17 cellular contexts compared by ENCODE assay signal in the genomic region with DNA sequence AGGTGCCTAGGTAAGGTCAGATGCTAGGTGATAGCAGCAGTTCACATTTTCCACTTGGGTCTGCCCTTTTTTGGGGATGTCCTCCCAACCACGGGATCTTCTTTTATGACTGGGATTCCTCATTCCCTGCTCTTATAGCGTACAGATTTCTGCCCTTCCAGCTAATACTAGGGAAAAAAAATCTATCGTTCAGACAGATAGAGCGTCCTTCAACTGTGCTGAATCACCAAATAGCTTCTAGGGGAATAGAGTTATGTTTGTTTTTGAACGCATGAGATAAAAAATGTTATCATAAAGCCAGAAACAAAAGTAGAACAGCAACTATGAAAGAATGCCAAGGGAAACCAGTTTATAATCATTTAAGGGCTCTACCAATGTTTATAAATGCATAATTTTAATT. TPM values are rescaled to one million over a fixed set of nuclear protein-coding genes. Genes with fewer than 3 reads are reported as not detected.
DNase-seq lines count a peak whose midpoint lies in the region; ATAC-seq, FAIRE-seq and TF ChIP-seq lines count a peak whose summit lies in the region.
"Had no signal": no experiment of that assay in that cellular context is flagged by ENCODE, and none has a peak within 500 bp of the region (broad histone marks: within the 10 kb centered on the region; RNA-seq: fewer than 3 reads in every experiment).

No MANE protein-coding gene starts in this region.

- peaks cover 5% of the 10 kb centered on the region for H3K79me1 ChIP-seq in mesenchymal stem cell (replicated peaks; ENCODE audit: low read length, poor library complexity, severe bottlenecking)

- H3K23ac ChIP-seq in mesenchymal stem cell (ENCODE audit: low read length in 2 of 2), result no peak overlapping the region

- DNase-seq in adipocyte (ENCODE audit: low read depth) (no peak), endothelial cell of umbilical vein (ENCODE audit: low read depth, low spot score) (peak; percentile 20), mesenchymal stem cell (no peak), activated gamma-delta T cell treated with Interleukin-2 at 50 U/mL for 16 hours (no peak)
- DNase-seq: GDM1; NCI-H187; NCI-H69; NK-92 treated with Interleukin-12 subunit alpha and Interleukin-12 subunit beta, amount 100 ng/mL, for 24 hours; OCI-M1; RPMI8226; SJCRH30 had no signal

- TF ChIP-seq CTCF in endothelial cell of umbilical vein (IDR thresholded peaks at IDR 0.05; ENCODE audit: extremely low read depth in 1 of 2, insufficient read depth in 1 of 2, low read depth in 1 of 2, low read length in 2 of 2), result no peak

- no peak overlapping the region for H3K4ac ChIP-seq in mesenchymal stem cell (ENCODE audit: low read depth in 1 of 2, low read length in 2 of 2)

- no peak overlapping the region for H2BK5ac ChIP-seq in mesenchymal stem cell (ENCODE audit: low read depth, low read length, poor library complexity, severe bottlenecking)

- CTCF ChIA-PET in endothelial cell of umbilical vein (lab: Charles Lee), result interaction anchor here (1.0 to 2.2 kb wide), 3 partner anchors 13 to 114 kb away, joined by 3 to 11 read pairs (median 7); partner anchors contain the start of gene RAP2C

- no peaks in the 10 kb centered on the region for H3K9me3 ChIP-seq in adipocyte (ENCODE audit: control insufficient read depth, low read length)
- no peaks in the 10 kb centered on the region for H3K9me3 ChIP-seq in endothelial cell of umbilical vein (replicated peaks; ENCODE audit: control insufficient read depth, insufficient read depth, low read length)
- no peaks in the 10 kb centered on the region for H3K9me3 ChIP-seq in mesenchymal stem cell (ENCODE audit: control insufficient read depth, low read length)
- H3K9me3 ChIP-seq: BLaER1 treated with 17β-estradiol and CSF1 and Interleukin-3, amounts not matched to agents 10 nM and 100 nM; SJCRH30 had no signal

- intact Hi-C loops in endothelial cell of umbilical vein (cut with micrococcal nuclease), result no loop called here

- H3K18ac ChIP-seq in mesenchymal stem cell (ENCODE audit: low read depth in 1 of 2, low read length in 2 of 2), result no peak overlapping the region

- FAIRE-seq in endothelial cell of umbilical vein (lab: Jason Lieb, UNC), result peak; percentile 44
- FAIRE-seq: GM12892 had no signal

- no peaks in the 10 kb centered on the region for H3K27me3 ChIP-seq in ACC112 (ENCODE audit: insufficient read depth, low read length)
- peaks cover 3% of the 10 kb centered on the region for H3K27me3 ChIP-seq in adipocyte (replicated peaks; ENCODE audit: control insufficient read depth, insufficient read depth, low read length)
- no peaks in the 10 kb centered on the region for H3K27me3 ChIP-seq in endothelial cell of umbilical vein (ENCODE audit: control insufficient read depth in 2 of 2, insufficient read depth in 2 of 2, low read length in 2 of 2)
- H3K27me3 ChIP-seq in mesenchymal stem cell (ENCODE audit: control insufficient read depth in 1 of 2, insufficient read depth in 1 of 2, low read length in 2 of 2), result no peaks in the 10 kb centered on the region
- H3K27me3 ChIP-seq: SJCRH30 had no signal

- H2BK15ac ChIP-seq in mesenchymal stem cell (ENCODE audit: low read depth, poor library complexity, severe bottlenecking), result no peak overlapping the region

- H3K4me2 ChIP-seq in endothelial cell of umbilical vein (ENCODE audit: insufficient read depth, low read length) (peak overlapping the region; percentile 35), mesenchymal stem cell (ENCODE audit: low read length, poor library complexity, severe bottlenecking) (no peak overlapping the region)
- H3K4me2 ChIP-seq: BLaER1 treated with 17β-estradiol and CSF1 and Interleukin-3, amounts not matched to agents 10 nM and 100 nM had no signal

- H3K14ac ChIP-seq in mesenchymal stem cell (ENCODE audit: low read length in 2 of 2), result no peak overlapping the region

- H3K36me3 ChIP-seq in ACC112 (ENCODE audit: insufficient read depth, low read length) (no peaks in the 10 kb centered on the region; the same call in 1 of the 2 replicates), adipocyte (ENCODE audit: control insufficient read depth, insufficient read depth, low read length, severe bottlenecking) (peaks cover 11% of the 10 kb centered on the region), endothelial cell of umbilical vein (ENCODE audit: control insufficient read depth in 2 of 2, extremely low read depth in 1 of 2, insufficient read depth in 2 of 2, low read length in 2 of 2) (no peaks in the 10 kb centered on the region), mesenchymal stem cell (ENCODE audit: control insufficient read depth in 1 of 2, insufficient read depth in 2 of 2, low read depth in 1 of 2, low read length in 2 of 2) (peaks cover 0 to 18% of the 10 kb centered on the region in 2 experiments)

- dilution Hi-C loops in endothelial cell of umbilical vein (cut with MboI; ENCODE audit: extremely low pct_ligation_motif_present, low sequenced_read_pairs), result no loop called here

- H3K79me2 ChIP-seq in ACC112 (ENCODE audit: control insufficient read depth, insufficient read depth, low read length, unreplicated experiment), result peaks cover 16% of the 10 kb centered on the region
- H3K79me2 ChIP-seq in endothelial cell of umbilical vein (ENCODE audit: control insufficient read depth, insufficient read depth, low read length), result peaks cover 4% of the 10 kb centered on the region

- no TSS peak for BruUV-seq in endothelial cell of umbilical vein (replicated peaks; lab: Mats Ljungman, UMichigan)

- no peaks in the 10 kb centered on the region for H3K9me1 ChIP-seq in endothelial cell of umbilical vein (replicated peaks; ENCODE audit: control insufficient read depth, extremely low read depth, insufficient read depth, low read length)

- no peak overlapping the region for H2BK120ac ChIP-seq in mesenchymal stem cell (ENCODE audit: low read depth, low read length)

- no peak overlapping the region for H2AK5ac ChIP-seq in mesenchymal stem cell (ENCODE audit: low read length, severe bottlenecking)

- H2AFZ ChIP-seq in ACC112 (ENCODE audit: low read length, unreplicated experiment) (no peak overlapping the region), endothelial cell of umbilical vein (ENCODE audit: low read depth, low read length) (no peak overlapping the region), mesenchymal stem cell (ENCODE audit: low read depth, low read length) (no peak overlapping the region)

- no peak overlapping the region for H3K9ac ChIP-seq in adipocyte (ENCODE audit: low read length)
- H3K9ac ChIP-seq in endothelial cell of umbilical vein (replicated peaks; ENCODE audit: extremely low read depth, insufficient read depth, low read length), result no peak overlapping the region
- H3K9ac ChIP-seq in mesenchymal stem cell (ENCODE audit: low read length), result peak overlapping the region; percentile 17
- H3K9ac ChIP-seq: BLaER1 treated with 17β-estradiol and CSF1 and Interleukin-3, amounts not matched to agents 10 nM and 100 nM had no signal

- no peak overlapping the region for H4K91ac ChIP-seq in mesenchymal stem cell (ENCODE audit: low read length)

- H3K27ac ChIP-seq in ACC112 (ENCODE audit: low read depth, low read length) (no peak overlapping the region), endothelial cell of umbilical vein (ENCODE audit: insufficient read depth, low read depth, low read length) (no peak overlapping the region), mesenchymal stem cell (ENCODE audit: low read length, poor library complexity, severe bottlenecking) (no peak overlapping the region)
- H3K27ac ChIP-seq: BLaER1 treated with 17β-estradiol and CSF1 and Interleukin-3, amounts not matched to agents 10 nM and 100 nM; SJCRH30 had no signal

- WGBS in mesenchymal stem cell, result 100% methylated on average over 1 of the region's 5 CpGs

- ATAC-seq in HG03196 (IDR thresholded peaks at IDR 0.05; ENCODE audit: unreplicated experiment) (no peak), GM19351 (IDR thresholded peaks at IDR 0.05; ENCODE audit: unreplicated experiment) (no peak), HG02938 (IDR thresholded peaks at IDR 0.05; ENCODE audit: unreplicated experiment) (no peak)

- POLR2A ChIA-PET in endothelial cell of umbilical vein (lab: Charles Lee), result no interaction called here

- H3K4me3 ChIP-seq in ACC112 (ENCODE audit: low read depth, low read length) (peak overlapping the region; percentile 16; the same call in 1 of the 2 replicates), adipocyte (ENCODE audit: low read length) (peak overlapping the region; percentile 18), endothelial cell of umbilical vein (replicated peaks in 1 of 3; ENCODE audit: insufficient read depth in 1 of 3, low read depth in 1 of 3, low read length in 3 of 3) (no peak overlapping the region), mesenchymal stem cell (ENCODE audit: insufficient read depth in 1 of 2, low read depth in 1 of 2, low read length in 2 of 2) (no peak overlapping the region)
- H3K4me3 ChIP-seq: BLaER1 treated with 17β-estradiol and CSF1 and Interleukin-3, amounts not matched to agents 10 nM and 100 nM; SJCRH30 had no signal

- H2BK12ac ChIP-seq in mesenchymal stem cell (ENCODE audit: low read length in 2 of 2), result no peak overlapping the region

- H4K20me1 ChIP-seq in endothelial cell of umbilical vein (replicated peaks; ENCODE audit: control insufficient read depth, extremely low read depth, insufficient read depth, low read length), result no peaks in the 10 kb centered on the region

- peaks cover 23% of the 10 kb centered on the region for H3K4me1 ChIP-seq in ACC112 (ENCODE audit: control insufficient read depth, insufficient read depth, low read length, unreplicated experiment)
- H3K4me1 ChIP-seq in adipocyte (ENCODE audit: control insufficient read depth, insufficient read depth, low read length), result peaks cover 8% of the 10 kb centered on the region
- H3K4me1 ChIP-seq in endothelial cell of umbilical vein (ENCODE audit: control insufficient read depth, extremely low read depth, insufficient read depth, low read length), result peaks cover 5% of the 10 kb centered on the region
- H3K4me1 ChIP-seq in mesenchymal stem cell (ENCODE audit: control insufficient read depth, insufficient read depth, low read depth, low read length), result no peaks in the 10 kb centered on the region
- H3K4me1 ChIP-seq: SJCRH30 had no signal

- no peak overlapping the region for H4K8ac ChIP-seq in mesenchymal stem cell (ENCODE audit: low read length)

- TF ChIP-seq POLR2A in endothelial cell of umbilical vein (IDR thresholded peaks at IDR 0.05; ENCODE audit: low read depth, low read length), result no peak

TF ChIP-seq in endothelial cell of umbilical vein, 7 proteins besides CTCF, POLR2A, EP300 and RAD21 (continues in another document):
- TF ChIP-seq EZH2 (IDR thresholded peaks at IDR 0.05; ENCODE audit: borderline replicate concordance, low read depth, low read length, severe bottlenecking), result no peak

RNA-seq across cellular contexts. Expression of gene RAP2C, which starts 13.0 kb away (rescaled TPM):
- 22.2 and 23.4 TPM in 2 replicates for total RNA-seq in endothelial cell of umbilical vein
- polyA plus RNA-seq in endothelial cell of umbilical vein, result 5.0 and 5.5 TPM in 2 replicates
- polyA plus RNA-seq in endothelial cell of umbilical vein (2011; cell fraction: cytosol; rRNA removed), result 7.7 TPM in 2 replicates
- polyA plus RNA-seq in endothelial cell of umbilical vein (2011; cell fraction: nucleus; rRNA removed), result 9.3 and 10.5 TPM in 2 replicates
- polyA plus RNA-seq in endothelial cell of umbilical vein (2012), result 23.3 and 29.5 TPM in 2 replicates
- polyA minus RNA-seq in endothelial cell of umbilical vein, result 12.8 and 17.8 TPM in 2 replicates
- polyA minus RNA-seq in endothelial cell of umbilical vein (2011; cell fraction: cytosol; rRNA and poly(A)+ RNA removed), result 16.7 TPM
- polyA minus RNA-seq in endothelial cell of umbilical vein (2011; cell fraction: nucleus; rRNA and poly(A)+ RNA removed), result 7.2 and 8.9 TPM in 2 replicates
- 22.7 TPM for polyA plus RNA-seq in mesenchymal stem cell (2013, experiment 1 of 2)
- polyA plus RNA-seq in mesenchymal stem cell (2013, experiment 2 of 2), result 23.9 TPM

Comparison
In these comparisons a context has a peak if more than half of its experiments do, and no peak if none do; other contexts are left out.
1. H3K4me3 ChIP-seq: peak in ACC112 (single experiment) and adipocyte (single experiment); none in endothelial cell of umbilical vein (0 of 3) and mesenchymal stem cell (0 of 2).